8 cellular contexts compared by ENCODE assay signal in genomic region chr7:77354914-77355313, GRCh38.
"Had no signal": no experiment of that assay in that cellular context is flagged by ENCODE, and none has a peak within 500 bp of the region (broad histone marks: within the 10 kb centered on the region; RNA-seq: fewer than 3 reads in every experiment).

No MANE protein-coding gene starts in this region.

- H3K4me3 Mint-ChIP-seq: neural progenitor cell had no signal

- DNase-seq: activated CD4-positive, alpha-beta T cell treated with anti-CD3 and anti-CD28 coated beads, Interleukin-2, amount 50 U/mL, for 4 hours; activated CD4-positive, CD25-positive, alpha-beta regulatory T cell treated with anti-CD3 and anti-CD28 coated beads, Interleukin-2, amount 50 U/mL, for 72 hours; activated naive CD8-positive, alpha-beta T cell treated with anti-CD3 and anti-CD28 coated beads, Interleukin-2, amount 10 ng/mL, durations not matched to agents 7 days and 5 days; amygdala; foreskin fibroblast; left cardiac atrium; stimulated activated CD4-positive, alpha-beta T cell treated with anti-CD3 and anti-CD28 coated beads, Interleukin-2, amount 100 ng/mL, for 24 hours had no signal

- H3K9me3 Mint-ChIP-seq: activated naive CD8-positive, alpha-beta T cell treated with anti-CD3 and anti-CD28 coated beads, Interleukin-2, amount 10 ng/mL, durations not matched to agents 7 days and 5 days; neural progenitor cell had no signal

- ATAC-seq: left cardiac atrium had no signal

- H3K27ac Mint-ChIP-seq: activated naive CD8-positive, alpha-beta T cell treated with anti-CD3 and anti-CD28 coated beads, Interleukin-2, amount 10 ng/mL, durations not matched to agents 7 days and 5 days; neural progenitor cell had no signal

- H3K36me3 Mint-ChIP-seq: neural progenitor cell had no signal
